8 cellular contexts compared by ENCODE assay signal in genomic region chr2:131801745-131802350, GRCh38.
A peak's percentile ranks its signal among the peaks of the same experiment; 100 is the strongest.
DNase-seq lines count a peak whose midpoint lies in the region; ATAC-seq and TF ChIP-seq lines count a peak whose summit lies in the region.
"Not testable (repeated sequence)": the region's sequence is repeated elsewhere in the genome, so short reads cannot be mapped to it uniquely, and the experiment has no call there.

No MANE protein-coding gene starts in this region.

- H3K36me3 Mint-ChIP-seq in activated naive CD4-positive, alpha-beta T cell treated with anti-CD3 and anti-CD28 coated beads for 36 hours (ENCODE audit: low read depth): not testable (repeated sequence)

- ATAC-seq in DND-41 (ENCODE audit: insufficient read depth, low read depth): peak; percentile 85
- peak; percentile 78 for ATAC-seq in GM21717 (IDR thresholded peaks at IDR 0.05; ENCODE audit: unreplicated experiment)
- peak; percentile 93 for ATAC-seq in stimulated activated naive CD8-positive, alpha-beta T cell treated with anti-CD3 and anti-CD28 coated beads, Interleukin-15, Interleukin-2, amounts not matched to agents 100 U/mL and 50 U/mL, for 24 hours

- H3K9ac ChIP-seq in DND-41 (ENCODE audit: low read depth, low read length); HUES6 (ENCODE audit: low read length); SK-N-MC (ENCODE audit: insufficient read length); neuronal stem cell (ENCODE audit: low read depth, low read length, poor library complexity): not testable (repeated sequence)

- not testable (repeated sequence) for H2BK5ac ChIP-seq in neuronal stem cell (ENCODE audit: low read length)

- no CpG with 5 or more reads among the region's 41 CpGs for WGBS in neuronal stem cell (ENCODE audit: extremely low coverage in 2 of 2, insufficient read length in 2 of 2, insufficient replicate concordance in 1 of 2), 2 donors

- not testable (repeated sequence) for H3K27me3 Mint-ChIP-seq in activated naive CD4-positive, alpha-beta T cell treated with anti-CD3 and anti-CD28 coated beads for 36 hours (ENCODE audit: low read depth)

- CTCF ChIA-PET in activated naive CD4-positive, alpha-beta T cell treated with anti-CD3 and anti-CD28 coated beads for 36 hours (lab: Charles Lee): interaction anchor here (1.0 to 2.9 kb wide), 4 partner anchors 16 to 129 kb away, joined by 3 to 17 read pairs (median 10); no protein-coding TSS in a partner anchor

- H3K4me1 ChIP-seq in DND-41 (ENCODE audit: insufficient read depth, low read length); HUES6 (ENCODE audit: control insufficient read depth, insufficient read depth, low read length); neuronal stem cell (ENCODE audit: control insufficient read depth in 2 of 2, insufficient read depth in 1 of 2, low read depth in 1 of 2, low read length in 2 of 2): not testable (repeated sequence)

- not testable (repeated sequence) for H4K8ac ChIP-seq in neuronal stem cell (ENCODE audit: low read depth, low read length)

- H3K4ac ChIP-seq in neuronal stem cell (ENCODE audit: low read length): not testable (repeated sequence)

- H3K18ac ChIP-seq in neuronal stem cell (ENCODE audit: low read length): peak overlapping the region; percentile 87

- H2AK5ac ChIP-seq in neuronal stem cell (ENCODE audit: low read depth, low read length): not testable (repeated sequence)

- not testable (repeated sequence) for H3K23ac ChIP-seq in neuronal stem cell (ENCODE audit: low read depth, low read length, poor library complexity)

- not testable (repeated sequence) for H3K4me2 ChIP-seq in DND-41 (ENCODE audit: insufficient read depth, low read length)
- H3K4me2 ChIP-seq in neuronal stem cell (ENCODE audit: insufficient read depth, low read length, poor library complexity, severe bottlenecking): peak overlapping the region; percentile 40

- not testable (repeated sequence) for H4K91ac ChIP-seq in neuronal stem cell (ENCODE audit: low read depth, low read length, poor library complexity)

- H3K27ac ChIP-seq in DND-41 (ENCODE audit: low read length); HUES6 (ENCODE audit: low read depth, low read length); SK-N-MC; neuronal stem cell (replicated peaks; ENCODE audit: low read length): not testable (repeated sequence)

- not testable (repeated sequence) for H3K79me2 ChIP-seq in DND-41 (ENCODE audit: insufficient read depth, low read length)

- peak; percentile 51 for TF ChIP-seq CTCF in DND-41 (IDR thresholded peaks at IDR 0.05; ENCODE audit: borderline replicate concordance, extremely low read depth, low read length, poor library complexity, severe bottlenecking)

- not testable (repeated sequence) for H2BK12ac ChIP-seq in neuronal stem cell (ENCODE audit: low read length)

- not testable (repeated sequence) for H3K79me1 ChIP-seq in neuronal stem cell (ENCODE audit: low read depth, low read length)

- H3K9me3 Mint-ChIP-seq in activated naive CD4-positive, alpha-beta T cell treated with anti-CD3 and anti-CD28 coated beads for 36 hours: not testable (repeated sequence)

- H3K9me3 ChIP-seq in DND-41 (ENCODE audit: insufficient read depth, low read length, severe bottlenecking); HUES6 (ENCODE audit: control insufficient read depth, insufficient read depth, low read depth, low read length); SK-N-MC (ENCODE audit: low read depth, low read length); neuronal stem cell (replicated peaks in 1 of 2; ENCODE audit: control insufficient read depth in 2 of 2, insufficient read depth in 1 of 2, low read depth in 1 of 2, low read length in 2 of 2): not testable (repeated sequence)

- DNase-seq in DND-41 (peak; percentile 66), foreskin melanocyte (peak; percentile 53), neuronal stem cell (ENCODE audit: low spot score) (peak; percentile 60)
- not testable (repeated sequence) for DNase-seq in SK-N-MC (ENCODE audit: low read depth, low spot score)
- peak; percentile 73 for DNase-seq in activated naive CD4-positive, alpha-beta T cell treated with anti-CD3 and anti-CD28 coated beads for 36 hours
- DNase-seq in stimulated activated naive CD8-positive, alpha-beta T cell treated with anti-CD3 and anti-CD28 coated beads, Interleukin-15, Interleukin-2, amounts not matched to agents 100 U/mL and 50 U/mL, for 24 hours: peak; percentile 85

- H3K36me3 ChIP-seq in DND-41 (ENCODE audit: insufficient read depth, low read length); HUES6 (ENCODE audit: control insufficient read depth, insufficient read depth, low read length); SK-N-MC (ENCODE audit: insufficient read depth, low read length); neuronal stem cell (replicated peaks in 1 of 2; ENCODE audit: control insufficient read depth in 2 of 2, insufficient read depth in 2 of 2, low read length in 2 of 2): not testable (repeated sequence)

- not testable (repeated sequence) for H3K14ac ChIP-seq in neuronal stem cell (ENCODE audit: low read length)

- H3K27ac Mint-ChIP-seq in activated naive CD4-positive, alpha-beta T cell treated with anti-CD3 and anti-CD28 coated beads for 36 hours: not testable (repeated sequence)

- not testable (repeated sequence) for H4K20me1 ChIP-seq in DND-41 (ENCODE audit: insufficient read depth, low read length)

- intact Hi-C loops in activated naive CD4-positive, alpha-beta T cell treated with anti-CD3 and anti-CD28 coated beads for 36 hours (cut with micrococcal nuclease): loop anchor here (1.0 to 5.0 kb wide), 4 partner anchors 128 to 648 kb away; partner anchors contain the start of gene MZT2A

- H2BK15ac ChIP-seq in neuronal stem cell (ENCODE audit: low read length): not testable (repeated sequence)

- H3K4me3 Mint-ChIP-seq in activated naive CD4-positive, alpha-beta T cell treated with anti-CD3 and anti-CD28 coated beads for 36 hours: peak overlapping the region; percentile 62

- not testable (repeated sequence) for H2AFZ ChIP-seq in DND-41 (ENCODE audit: low read depth, low read length)
- peak overlapping the region; percentile 92 for H2AFZ ChIP-seq in neuronal stem cell (ENCODE audit: low read length)

- not testable (repeated sequence) for H3K4me1 Mint-ChIP-seq in activated naive CD4-positive, alpha-beta T cell treated with anti-CD3 and anti-CD28 coated beads for 36 hours (ENCODE audit: low read depth)

- not testable (repeated sequence) for H3K4me3 ChIP-seq in DND-41 (ENCODE audit: low read depth in 1 of 2, low read length in 2 of 2)
- H3K4me3 ChIP-seq in HUES6 (ENCODE audit: low read depth, low read length): peak overlapping the region; percentile 79
- peak overlapping the region; percentile 87 for H3K4me3 ChIP-seq in SK-N-MC
- peak overlapping the region; percentile 36 to 81 for H3K4me3 ChIP-seq in neuronal stem cell (ENCODE audit: low read length in 2 of 2)

- not testable (repeated sequence) for H2BK120ac ChIP-seq in neuronal stem cell (ENCODE audit: low read depth, low read length)

- H3K27me3 ChIP-seq in DND-41 (ENCODE audit: insufficient read depth, low read length, poor library complexity); neuronal stem cell (ENCODE audit: control insufficient read depth in 3 of 3, insufficient read depth in 3 of 3, low read depth in 1 of 3, low read length in 3 of 3): not testable (repeated sequence)
- H3K27me3 ChIP-seq in HUES6 (ENCODE audit: control insufficient read depth, insufficient read depth, low read length): peaks cover 10% of the 10 kb centered on the region
